ENCODE assay signal across 8 cellular contexts in genomic region chr3:12553921-12554391, GRCh38. TPM values are rescaled to one million over a fixed set of nuclear protein-coding genes. Genes with fewer than 3 reads are reported as not detected.
DNase-seq lines count a peak whose midpoint lies in the region; ATAC-seq and FAIRE-seq lines count a peak whose summit lies in the region.

No MANE protein-coding gene starts in this region.

- FAIRE-seq in urothelium cell line (lab: Jason Lieb, UNC), result no peak

- DNase-seq in stimulated activated CD4-positive, alpha-beta T cell treated with anti-CD3 and anti-CD28 coated beads, Interleukin-12 subunit alpha, Interleukin-12 subunit beta, amount 100 ng/mL, for 4 hours, result peak; percentile 4
- no peak for DNase-seq in stimulated activated CD4-positive, alpha-beta T cell treated with anti-CD3 and anti-CD28 coated beads, Interleukin-1b, Interleukin-23, amount 100 ng/mL, for 48 hours
- DNase-seq in OCI-M1 (lab: John Stamatoyannopoulos, UW) (peak; percentile 86), cerebellum (ENCODE audit: low spot score) (peak; percentile 32), medulla oblongata (ENCODE audit: extremely low spot score) (peak; percentile 46), urothelium cell line (ENCODE audit: low spot score) (peak; percentile 42), NCI-H2196 (lab: John Stamatoyannopoulos, UW; ENCODE audit: unreplicated experiment) (no peak)

- ATAC-seq in GM19395 (IDR thresholded peaks at IDR 0.05; ENCODE audit: unreplicated experiment), result no peak

RNA-seq across cellular contexts. Expression of gene MKRN2, which starts 2.9 kb away (rescaled TPM):
- 28.9 TPM for total RNA-seq in cerebellum

RNA-seq across cellular contexts. Expression of gene MKRN2OS, which starts 8.7 kb away (rescaled TPM):
- not detected for total RNA-seq in cerebellum

Comparison
In these comparisons a context has a peak if more than half of its experiments do, and no peak if none do; other contexts are left out.
1. DNase-seq: peak in stimulated activated CD4-positive, alpha-beta T cell treated with anti-CD3 and anti-CD28 coated beads, Interleukin-12 subunit alpha, Interleukin-12 subunit beta, amount 100 ng/mL, for 4 hours (single experiment), OCI-M1 (single experiment), cerebellum (single experiment), medulla oblongata (single experiment) and urothelium cell line (single experiment); none in stimulated activated CD4-positive, alpha-beta T cell treated with anti-CD3 and anti-CD28 coated beads, Interleukin-1b, Interleukin-23, amount 100 ng/mL, for 48 hours (single experiment) and NCI-H2196 (single experiment).